17 cellular contexts compared by ENCODE assay signal in genomic region chr10:77533156-77533886, GRCh38.
DNase-seq lines count a peak whose midpoint lies in the region; ATAC-seq, FAIRE-seq and TF ChIP-seq lines count a peak whose summit lies in the region.
"Had no signal": no experiment of that assay in that cellular context is flagged by ENCODE, and none has a peak within 500 bp of the region (broad histone marks: within the 10 kb centered on the region; RNA-seq: fewer than 3 reads in every experiment).

No MANE protein-coding gene starts in this region.

- DNase-seq in AG04449 (ENCODE audit: low read depth, low spot score) (no peak), RCC 7860 (ENCODE audit: low spot score) (peak; percentile 70), glomerular visceral epithelial cell (ENCODE audit: extremely low spot score) (peak; percentile 68), pons (ENCODE audit: low spot score) (peak; percentile 42), dedifferentiated amniotic fluid mesenchymal stem cell (ENCODE audit: extremely low spot score) (no peak), NCI-H2081 (lab: John Stamatoyannopoulos, UW) (no peak)
- DNase-seq in activated T-cell treated with anti-CD3 and anti-CD28 coated beads, Interleukin-2, amount 50 U/mL, for 1 hour = no peak
- DNase-seq: activated CD4-positive, alpha-beta T cell treated with anti-CD3 and anti-CD28 coated beads for 4 hours; activated naive CD8-positive, alpha-beta T cell treated with anti-CD3 and anti-CD28 coated beads for 36 hours; activated T-cell treated with anti-CD3 and anti-CD28 coated beads for 4 hours; left ventricle myocardium superior; NCI-H1930; T-helper 9 cell had no signal

- CTCF ChIA-PET in AG04449 (lab: Yijun Ruan, JAX) = interaction anchor here (0.9 to 2.7 kb wide), 4 partner anchors 9 to 366 kb away, joined by 3 to 8 read pairs (median 3); no protein-coding TSS in a partner anchor

- POLR2A ChIA-PET in AG04449 (lab: Yijun Ruan, JAX) = interaction anchor here (1.0 kb wide), 1 partner anchor 9 kb away, joined by 5 read pairs; no protein-coding TSS in a partner anchor

- FAIRE-seq in RCC 7860 (lab: Jason Lieb, UNC) = peak; percentile 72
- FAIRE-seq: D721Med, endothelial cell of umbilical vein had no signal

- TF ChIP-seq CTCF in AG04449 (IDR thresholded peaks at IDR 0.05; ENCODE audit: insufficient read depth, low read length, missing control alignments) = no peak

- no peak for ATAC-seq in HG02763 (IDR thresholded peaks at IDR 0.05; ENCODE audit: unreplicated experiment)
- ATAC-seq: left ventricle myocardium superior; stimulated activated memory B cell treated with anti-CD40 and anti-IgM and Interleukin-4, amounts not matched to agents 10 μg/mL and 1 μg/mL and 100 μg/mL, for 72 hours had no signal

- H3K4me3 ChIP-seq in AG04449 (ENCODE audit: low read depth, low read length) = peak overlapping the region; percentile 15; the same call in 1 of the 2 replicates

Comparison
In these comparisons a context has a peak if more than half of its experiments do, and no peak if none do; other contexts are left out.
1. DNase-seq: peak in RCC 7860 (single experiment), glomerular visceral epithelial cell (single experiment) and pons (single experiment); none in AG04449 (single experiment), dedifferentiated amniotic fluid mesenchymal stem cell (single experiment), activated T-cell treated with anti-CD3 and anti-CD28 coated beads, Interleukin-2, amount 50 U/mL, for 1 hour (single experiment) and NCI-H2081 (0 of 2).